ENCODE assay signal across 10 cellular contexts in genomic region chr22:28813772-28814518, GRCh38. TPM values are rescaled to one million over a fixed set of nuclear protein-coding genes. Genes with fewer than 3 reads are reported as not detected.
DNase-seq lines count a peak whose midpoint lies in the region; ATAC-seq and TF ChIP-seq lines count a peak whose summit lies in the region.
"Had no signal": no experiment of that assay in that cellular context is flagged by ENCODE, and none has a peak within 500 bp of the region (broad histone marks: within the 10 kb centered on the region; RNA-seq: fewer than 3 reads in every experiment).

No MANE protein-coding gene starts in this region.

- H3K4me1 ChIP-seq in mesenchymal stem cell (ENCODE audit: control insufficient read depth, insufficient read depth, low read depth, low read length) = no peaks in the 10 kb centered on the region
- peaks cover 0 to 3% of the 10 kb centered on the region in 2 donors for H3K4me1 ChIP-seq in uterus

- WGBS in mesenchymal stem cell = 94% methylated on average over 2 of the region's 2 CpGs

- H3K27ac Mint-ChIP-seq in activated naive CD4-positive, alpha-beta T cell treated with anti-CD3 and anti-CD28 coated beads, Interleukin-2, amount 50 U/mL, for 24 hours = no peak overlapping the region

- H2BK120ac ChIP-seq in mesenchymal stem cell (ENCODE audit: low read depth, low read length) = no peak overlapping the region

- no peak overlapping the region for H3K9ac ChIP-seq in mesenchymal stem cell (ENCODE audit: low read length)

- H3K4me3 ChIP-seq in mesenchymal stem cell (ENCODE audit: insufficient read depth in 1 of 2, low read depth in 1 of 2, low read length in 2 of 2) (no peak overlapping the region), uterus (no peak overlapping the region)

- no peak overlapping the region for H3K4ac ChIP-seq in mesenchymal stem cell (ENCODE audit: low read depth in 1 of 2, low read length in 2 of 2)

- H4K8ac ChIP-seq in mesenchymal stem cell (ENCODE audit: low read length) = no peak overlapping the region

- H3K36me3 ChIP-seq in mesenchymal stem cell (ENCODE audit: control insufficient read depth in 1 of 2, insufficient read depth in 2 of 2, low read depth in 1 of 2, low read length in 2 of 2) (peaks cover 0 to 14% of the 10 kb centered on the region in 2 experiments), uterus (no peaks in the 10 kb centered on the region)

- DNase-seq in activated naive CD4-positive, alpha-beta T cell treated with Interleukin-2 at 50 U/mL for 16 hours = no peak
- DNase-seq in mesenchymal stem cell (peak; percentile 46), uterus (peak; percentile 52 to 56), GM19240 (ENCODE audit: insufficient read length, low spot score) (no peak)
- DNase-seq: NCI-H1105 treated with DMSO at 0.1 percent for 48 hours; stimulated activated naive CD8-positive, alpha-beta T cell treated with anti-CD3 and anti-CD28 coated beads, Interleukin-15, Interleukin-2, amounts not matched to agents 100 U/mL and 50 U/mL, for 24 hours had no signal

- no peak overlapping the region for H2BK15ac ChIP-seq in mesenchymal stem cell (ENCODE audit: low read depth, poor library complexity, severe bottlenecking)

- no peak overlapping the region for H2AK5ac ChIP-seq in mesenchymal stem cell (ENCODE audit: low read length, severe bottlenecking)

- H3K27me3 ChIP-seq in mesenchymal stem cell (ENCODE audit: control insufficient read depth in 1 of 2, insufficient read depth in 1 of 2, low read length in 2 of 2) (no peaks in the 10 kb centered on the region), uterus (no peaks in the 10 kb centered on the region)

- intact Hi-C loops in uterus (cut with DNase I; ENCODE audit: low total_unique reads) = no loop called here

- H3K27ac ChIP-seq in VCaP (peak overlapping the region; percentile 73), mesenchymal stem cell (ENCODE audit: low read length, poor library complexity, severe bottlenecking) (no peak overlapping the region), uterus (peak overlapping the region; percentile 61 to 82)

- H3K4me1 Mint-ChIP-seq in activated naive CD4-positive, alpha-beta T cell treated with anti-CD3 and anti-CD28 coated beads, Interleukin-2, amount 50 U/mL, for 24 hours = peaks cover 85% of the 10 kb centered on the region

- H3K14ac ChIP-seq in mesenchymal stem cell (ENCODE audit: low read length in 2 of 2) = no peak overlapping the region

- no peaks in the 10 kb centered on the region for H3K9me3 ChIP-seq in mesenchymal stem cell (ENCODE audit: control insufficient read depth, low read length)
- no peaks in the 10 kb centered on the region for H3K9me3 ChIP-seq in uterus

- H4K91ac ChIP-seq in mesenchymal stem cell (ENCODE audit: low read length) = no peak overlapping the region

- no peak for TF ChIP-seq POLR2A in uterus (IDR thresholded peaks at IDR 0.05)

- no peaks in the 10 kb centered on the region for H3K27me3 Mint-ChIP-seq in activated naive CD4-positive, alpha-beta T cell treated with anti-CD3 and anti-CD28 coated beads, Interleukin-2, amount 50 U/mL, for 24 hours

- H3K36me3 Mint-ChIP-seq in activated naive CD4-positive, alpha-beta T cell treated with anti-CD3 and anti-CD28 coated beads, Interleukin-2, amount 50 U/mL, for 24 hours = peaks cover 4% of the 10 kb centered on the region

- H3K4me3 Mint-ChIP-seq in activated naive CD4-positive, alpha-beta T cell treated with anti-CD3 and anti-CD28 coated beads, Interleukin-2, amount 50 U/mL, for 24 hours = peak overlapping the region; percentile 26

- no peaks in the 10 kb centered on the region for H3K9me3 Mint-ChIP-seq in activated naive CD4-positive, alpha-beta T cell treated with anti-CD3 and anti-CD28 coated beads, Interleukin-2, amount 50 U/mL, for 24 hours

- H3K18ac ChIP-seq in mesenchymal stem cell (ENCODE audit: low read depth in 1 of 2, low read length in 2 of 2) = no peak overlapping the region

- no peak overlapping the region for H3K23ac ChIP-seq in mesenchymal stem cell (ENCODE audit: low read length in 2 of 2)

- TF ChIP-seq CTCF in VCaP (conservative IDR thresholded peaks at IDR 0.05) = no peak
- no peak for TF ChIP-seq CTCF in uterus (IDR thresholded peaks at IDR 0.05)

- ATAC-seq in HG03378 (IDR thresholded peaks at IDR 0.05; ENCODE audit: unreplicated experiment) = no peak
- ATAC-seq in HG03520 (IDR thresholded peaks at IDR 0.05; ENCODE audit: unreplicated experiment) = no peak
- ATAC-seq: stimulated activated naive CD8-positive, alpha-beta T cell treated with anti-CD3 and anti-CD28 coated beads, Interleukin-15, Interleukin-2, amounts not matched to agents 100 U/mL and 50 U/mL, for 24 hours had no signal

- H3K4me2 ChIP-seq in mesenchymal stem cell (ENCODE audit: low read length, poor library complexity, severe bottlenecking) = no peak overlapping the region

- no peak overlapping the region for H2BK12ac ChIP-seq in mesenchymal stem cell (ENCODE audit: low read length in 2 of 2)

- H3K79me1 ChIP-seq in mesenchymal stem cell (replicated peaks; ENCODE audit: low read length, poor library complexity, severe bottlenecking) = peaks cover 7% of the 10 kb centered on the region

- H2BK5ac ChIP-seq in mesenchymal stem cell (ENCODE audit: low read depth, low read length, poor library complexity, severe bottlenecking) = no peak overlapping the region

- no peak overlapping the region for H2AFZ ChIP-seq in mesenchymal stem cell (ENCODE audit: low read depth, low read length)

RNA-seq across cellular contexts. Expression of gene XBP1, which starts 13.6 kb away (rescaled TPM):
- 127 TPM for polyA plus RNA-seq in mesenchymal stem cell (2013, experiment 1 of 2)
- polyA plus RNA-seq in mesenchymal stem cell (2013, experiment 2 of 2) = 129 TPM
- total RNA-seq in uterus = 100 to 1,000 TPM in 3 of 4 donors, 10 to 100 TPM in 1; 64.0 to 231 (median 163) TPM

RNA-seq across cellular contexts. Expression of gene CCDC117, which starts 41.5 kb away (rescaled TPM):
- 14.2 TPM for polyA plus RNA-seq in mesenchymal stem cell (2013, experiment 1 of 2)
- polyA plus RNA-seq in mesenchymal stem cell (2013, experiment 2 of 2) = 14.5 TPM
- total RNA-seq in uterus = 10 to 100 TPM; 13.8 to 49.8 (median 19.5) TPM

Comparison
In these comparisons a context has a peak if more than half of its experiments do, and no peak if none do; other contexts are left out.
1. DNase-seq: peak in mesenchymal stem cell (single experiment) and uterus (2 of 2); none in activated naive CD4-positive, alpha-beta T cell treated with Interleukin-2 at 50 U/mL for 16 hours (single experiment) and GM19240 (single experiment).